In the genomic region with DNA sequence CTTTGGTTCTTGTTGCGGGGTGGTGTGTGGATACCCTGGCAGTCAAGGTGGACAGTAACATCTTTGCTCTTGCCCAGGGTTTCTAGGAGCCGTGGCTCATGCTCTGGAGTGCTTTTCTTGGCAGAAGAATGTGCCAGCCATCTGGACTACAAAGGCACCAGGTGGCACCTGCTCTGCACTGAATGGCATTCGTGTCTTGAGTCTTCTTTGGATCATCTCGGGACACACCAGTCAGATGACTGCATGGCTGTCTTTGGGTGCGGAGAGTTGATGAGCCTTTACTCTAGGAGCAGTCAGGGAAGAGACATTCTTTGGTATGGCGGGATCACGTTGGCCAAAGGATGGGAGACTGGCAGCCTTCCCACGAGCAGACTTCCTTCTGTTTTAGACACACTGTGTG, we compare ENCODE assay signal across 16 cellular contexts.
"Had no signal": no experiment of that assay in that cellular context is flagged by ENCODE, and none has a peak within 500 bp of the region (broad histone marks: within the 10 kb centered on the region; RNA-seq: fewer than 3 reads in every experiment).

No MANE protein-coding gene starts in this region.

- H3K27me3 ChIP-seq: esophagus squamous epithelium, gastroesophageal sphincter, left lung, ovary, right atrium auricular region, sigmoid colon had no signal

- H3K27ac ChIP-seq: esophagus squamous epithelium, gastroesophageal sphincter, left lung, lower lobe of right lung, ovary, right atrium auricular region, sigmoid colon, skin epidermis had no signal

- H3K9me3 ChIP-seq: esophagus squamous epithelium, gastroesophageal sphincter, left lung, lower lobe of right lung, ovary, right atrium auricular region, sigmoid colon had no signal

- ATAC-seq: gastroesophageal sphincter, left lung, lower lobe of right lung, natural killer cell had no signal

- H3K4me3 ChIP-seq: esophagus squamous epithelium, gastroesophageal sphincter, left lung, lower lobe of right lung, ovary, right atrium auricular region, sigmoid colon, skin epidermis had no signal

- H3K36me3 ChIP-seq: esophagus squamous epithelium, gastroesophageal sphincter, left lung, lower lobe of right lung, ovary, right atrium auricular region, sigmoid colon had no signal

- DNase-seq: effector memory CD4-positive, alpha-beta T cell; esophagus squamous epithelium; foreskin fibroblast; glutamatergic neuron; immature natural killer cell; left lung; lower lobe of right lung; natural killer cell; ovary; sigmoid colon; stimulated activated CD4-positive, alpha-beta T cell treated with anti-CD3 and anti-CD28 coated beads, Interleukin-12 subunit alpha, Interleukin-12 subunit beta, amount 100 ng/mL, for 4 hours; stimulated activated naive CD4-positive, alpha-beta T cell; trophoblast cell had no signal

- H3K4me1 ChIP-seq: esophagus squamous epithelium, gastroesophageal sphincter, left lung, lower lobe of right lung, sigmoid colon had no signal
